Comparison of ENCODE assay signal across 25 cellular contexts in the genomic region with DNA sequence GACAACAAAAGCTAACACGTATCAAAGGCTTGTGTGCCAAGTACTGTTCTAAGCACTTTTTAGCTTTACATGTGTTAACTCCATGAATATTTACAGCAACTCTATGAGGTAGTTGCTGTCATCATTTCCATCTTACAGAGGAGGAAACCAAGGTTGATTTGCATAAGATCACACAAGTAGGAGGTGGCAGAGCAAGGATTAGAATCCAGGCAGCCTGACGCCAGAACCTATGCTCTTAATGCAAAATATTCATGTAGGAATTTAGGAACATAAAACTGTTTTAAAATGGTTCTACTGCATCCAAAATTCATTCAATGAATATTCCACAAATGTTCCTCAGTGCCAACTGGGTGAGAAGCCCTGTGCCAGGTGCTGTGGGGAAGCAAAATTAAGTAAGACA.
DNase-seq lines count a peak whose midpoint lies in the region; ATAC-seq and TF ChIP-seq lines count a peak whose summit lies in the region.
"Had no signal": no experiment of that assay in that cellular context is flagged by ENCODE, and none has a peak within 500 bp of the region (broad histone marks: within the 10 kb centered on the region; RNA-seq: fewer than 3 reads in every experiment).

No MANE protein-coding gene starts in this region.

- intact Hi-C loops in activated CD4-positive, alpha-beta T cell treated with anti-CD3 and anti-CD28 coated beads, Interleukin-2, amount 10 ng/mL, durations not matched to agents 24 days and 14 days (cut with micrococcal nuclease) = no loop called here
- intact Hi-C loops in dendritic cell treated with granulocyte-macrophage colony-stimulating factor and Interleukin-4, amounts not matched to agents 40 ng/mL and 50 ng/mL, for 4 days (cut with micrococcal nuclease) = loop anchor here (10.0 kb wide), 1 partner anchor 303 kb away; no protein-coding TSS in a partner anchor
- intact Hi-C loops in tibial artery (cut with DNase I; ENCODE audit: low total_unique reads) = no loop called here

- H3K79me2 ChIP-seq in Loucy (ENCODE audit: insufficient read depth, low read length) = no peaks in the 10 kb centered on the region

- H3K9me3 ChIP-seq in Loucy (ENCODE audit: insufficient read depth, low read depth, low read length) = no peaks in the 10 kb centered on the region
- no peaks in the 10 kb centered on the region for H3K9me3 ChIP-seq in tibial artery
- H3K9me3 ChIP-seq: BLaER1, SJCRH30 had no signal

- no peak overlapping the region for H3K4me2 ChIP-seq in Loucy (ENCODE audit: low read depth, low read length, poor library complexity, severe bottlenecking)
- H3K4me2 ChIP-seq: BLaER1, PC-9 had no signal

- no peaks in the 10 kb centered on the region for H4K20me1 ChIP-seq in Loucy (ENCODE audit: insufficient read depth, low read length, poor library complexity, severe bottlenecking)
- H4K20me1 ChIP-seq: BLaER1 had no signal

- H3K9ac ChIP-seq in Loucy (ENCODE audit: low read depth, low read length, poor library complexity, severe bottlenecking) = no peak overlapping the region
- H3K9ac ChIP-seq: BLaER1 had no signal

- H3K36me3 ChIP-seq in Loucy (ENCODE audit: insufficient read depth, low read length) (no peaks in the 10 kb centered on the region), tibial artery (no peaks in the 10 kb centered on the region)
- H3K36me3 ChIP-seq: BLaER1, SJCRH30 had no signal

- peaks cover 5% of the 10 kb centered on the region for H3F3A ChIP-seq in Loucy (ENCODE audit: low read depth)

- peaks cover 5% of the 10 kb centered on the region for H3K4me1 Mint-ChIP-seq in activated CD4-positive, alpha-beta T cell treated with anti-CD3 and anti-CD28 coated beads, Interleukin-2, amount 10 ng/mL, durations not matched to agents 24 days and 14 days
- H3K4me1 Mint-ChIP-seq in dendritic cell treated with granulocyte-macrophage colony-stimulating factor and Interleukin-4, amounts not matched to agents 40 ng/mL and 50 ng/mL, for 4 days (ENCODE audit: low read depth) = peaks cover 33% of the 10 kb centered on the region
- H3K4me1 Mint-ChIP-seq in mesothelial cell of epicardium = no peaks in the 10 kb centered on the region

- H3K36me3 Mint-ChIP-seq in activated CD4-positive, alpha-beta T cell treated with anti-CD3 and anti-CD28 coated beads, Interleukin-2, amount 10 ng/mL, durations not matched to agents 24 days and 14 days (ENCODE audit: low read depth) = no peaks in the 10 kb centered on the region
- no peaks in the 10 kb centered on the region for H3K36me3 Mint-ChIP-seq in dendritic cell treated with granulocyte-macrophage colony-stimulating factor and Interleukin-4, amounts not matched to agents 40 ng/mL and 50 ng/mL, for 4 days (ENCODE audit: low read depth)
- no peaks in the 10 kb centered on the region for H3K36me3 Mint-ChIP-seq in mesothelial cell of epicardium
- H3K36me3 Mint-ChIP-seq: CD4-positive, alpha-beta memory T cell had no signal

- H3K27me3 ChIP-seq in Loucy (ENCODE audit: insufficient read depth, low read length, poor library complexity, severe bottlenecking) = no peaks in the 10 kb centered on the region
- no peaks in the 10 kb centered on the region for H3K27me3 ChIP-seq in tibial artery
- H3K27me3 ChIP-seq: BLaER1, SJCRH30 had no signal

- no peak overlapping the region for H3K4me3 ChIP-seq in Loucy (ENCODE audit: low read length, poor library complexity, severe bottlenecking)
- H3K4me3 ChIP-seq in tibial artery = no peak overlapping the region
- H3K4me3 ChIP-seq: BLaER1, PC-9, SJCRH30 had no signal

- H3K27ac Mint-ChIP-seq in activated CD4-positive, alpha-beta T cell treated with anti-CD3 and anti-CD28 coated beads, Interleukin-2, amount 10 ng/mL, durations not matched to agents 24 days and 14 days = no peak overlapping the region
- peak overlapping the region; percentile 33 for H3K27ac Mint-ChIP-seq in dendritic cell treated with granulocyte-macrophage colony-stimulating factor and Interleukin-4, amounts not matched to agents 40 ng/mL and 50 ng/mL, for 4 days
- H3K27ac Mint-ChIP-seq in mesothelial cell of epicardium = no peak overlapping the region
- H3K27ac Mint-ChIP-seq: CD4-positive, alpha-beta memory T cell had no signal

- H3K9me2 ChIP-seq in Loucy (replicated peaks; ENCODE audit: low read depth, low read length) = no peaks in the 10 kb centered on the region

- H3K9me3 Mint-ChIP-seq in activated CD4-positive, alpha-beta T cell treated with anti-CD3 and anti-CD28 coated beads, Interleukin-2, amount 10 ng/mL, durations not matched to agents 24 days and 14 days = no peaks in the 10 kb centered on the region
- no peaks in the 10 kb centered on the region for H3K9me3 Mint-ChIP-seq in dendritic cell treated with granulocyte-macrophage colony-stimulating factor and Interleukin-4, amounts not matched to agents 40 ng/mL and 50 ng/mL, for 4 days
- H3K9me3 Mint-ChIP-seq in mesothelial cell of epicardium = peaks cover 3% of the 10 kb centered on the region

- DNase-seq in activated CD4-positive, alpha-beta T cell treated with anti-CD3 and anti-CD28 coated beads, Interleukin-2, amount 10 ng/mL, durations not matched to agents 24 days and 14 days = peak; percentile 12
- no peak for DNase-seq in activated CD4-positive, alpha-beta T cell treated with anti-CD3 and anti-CD28 coated beads for 1 hour
- DNase-seq in putamen (ENCODE audit: low spot score) (peak; percentile 53), tibial artery (no peak), mesothelial cell of epicardium (ENCODE audit: low spot score in 2 of 2, unreplicated experiment in 2 of 2) (no peak)
- DNase-seq: 8988T; CD4-positive, alpha-beta memory T cell; COR-L47; MM.1S; NCI-H1092; NCI-H1417 treated with DMSO at 0.1 percent for 48 hours; NCI-H1694 treated with DMSO at 0.1 percent for 48 hours; NCI-H2081; NCI-H2171; NCI-H226; NCI-H510A treated with DMSO at 0.1 percent for 48 hours; NCI-H774; PC-9; SJCRH30 had no signal

- no peak overlapping the region for H3K27ac ChIP-seq in tibial artery
- H3K27ac ChIP-seq: BLaER1, PC-9, SJCRH30 had no signal

- no peak for ATAC-seq in HG02884 (IDR thresholded peaks at IDR 0.05; ENCODE audit: unreplicated experiment)
- ATAC-seq: HCT116, Right ventricle myocardium inferior had no signal

- no peak overlapping the region for H3K4me3 Mint-ChIP-seq in activated CD4-positive, alpha-beta T cell treated with anti-CD3 and anti-CD28 coated beads, Interleukin-2, amount 10 ng/mL, durations not matched to agents 24 days and 14 days
- H3K4me3 Mint-ChIP-seq in dendritic cell treated with granulocyte-macrophage colony-stimulating factor and Interleukin-4, amounts not matched to agents 40 ng/mL and 50 ng/mL, for 4 days = no peak overlapping the region
- H3K4me3 Mint-ChIP-seq in mesothelial cell of epicardium = no peak overlapping the region
- H3K4me3 Mint-ChIP-seq: CD4-positive, alpha-beta memory T cell had no signal

- TF ChIP-seq CTCF in Loucy (conservative IDR thresholded peaks at IDR 0.05; ENCODE audit: low read length) = no peak
- TF ChIP-seq CTCF in tibial artery (IDR thresholded peaks at IDR 0.05) = no peak
- no peak for TF ChIP-seq CTCF in mesothelial cell of epicardium (IDR thresholded peaks at IDR 0.05; ENCODE audit: unreplicated experiment)

- H3K4me1 ChIP-seq in Loucy (ENCODE audit: insufficient read depth, low read length, poor library complexity, severe bottlenecking) (peaks cover 54% of the 10 kb centered on the region), tibial artery (no peaks in the 10 kb centered on the region)
- H3K4me1 ChIP-seq: BLaER1, SJCRH30 had no signal

- H2AFZ ChIP-seq in Loucy (ENCODE audit: low read length) = 0 out of 2 replicates have a peak overlapping the region, but pooled peaks have one; percentile 7
- H2AFZ ChIP-seq: PC-9 had no signal

- H3K27me3 Mint-ChIP-seq in activated CD4-positive, alpha-beta T cell treated with anti-CD3 and anti-CD28 coated beads, Interleukin-2, amount 10 ng/mL, durations not matched to agents 24 days and 14 days = no peaks in the 10 kb centered on the region
- H3K27me3 Mint-ChIP-seq in dendritic cell treated with granulocyte-macrophage colony-stimulating factor and Interleukin-4, amounts not matched to agents 40 ng/mL and 50 ng/mL, for 4 days = no peaks in the 10 kb centered on the region
- H3K27me3 Mint-ChIP-seq in mesothelial cell of epicardium (ENCODE audit: low read depth) = no peaks in the 10 kb centered on the region

Comparison
In these comparisons a context has a peak if more than half of its experiments do, and no peak if none do; other contexts are left out.
1. DNase-seq: peak in activated CD4-positive, alpha-beta T cell treated with anti-CD3 and anti-CD28 coated beads, Interleukin-2, amount 10 ng/mL, durations not matched to agents 24 days and 14 days (single experiment) and putamen (single experiment); none in activated CD4-positive, alpha-beta T cell treated with anti-CD3 and anti-CD28 coated beads for 1 hour (single experiment), tibial artery (0 of 2) and mesothelial cell of epicardium (0 of 2).